In the genomic region with DNA sequence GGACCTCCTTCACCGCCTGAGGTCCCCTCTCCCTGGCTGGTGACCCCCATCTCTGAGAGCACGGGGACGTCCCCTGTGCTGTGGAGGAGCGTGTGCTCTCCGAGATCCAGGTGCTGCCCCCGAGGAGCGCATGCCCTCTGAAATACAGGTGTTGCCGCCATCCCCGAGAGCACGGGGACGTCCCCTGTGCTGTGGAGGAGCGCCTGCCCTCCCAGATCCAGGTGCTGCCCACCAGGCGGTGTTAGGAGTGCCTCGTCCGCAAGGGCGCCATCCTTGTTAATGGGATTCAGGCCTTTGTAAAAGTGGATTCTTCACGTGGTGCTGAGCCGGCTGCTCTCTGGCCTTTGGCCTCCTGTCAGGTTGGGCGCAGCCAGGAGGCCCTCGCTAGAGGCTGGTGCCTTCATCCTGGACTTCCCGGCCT, we compare ENCODE assay signal across 8 cellular contexts.
DNase-seq lines count a peak whose midpoint lies in the region; ATAC-seq and TF ChIP-seq lines count a peak whose summit lies in the region.
"Had no signal": no experiment of that assay in that cellular context is flagged by ENCODE, and none has a peak within 500 bp of the region (broad histone marks: within the 10 kb centered on the region; RNA-seq: fewer than 3 reads in every experiment).

No MANE protein-coding gene starts in this region.

- no peak for TF ChIP-seq CTCF in coronary artery (IDR thresholded peaks at IDR 0.05)

- DNase-seq in coronary artery (ENCODE audit: low spot score) (no peak), MV-4-11 (lab: John Stamatoyannopoulos, UW) (no peak), NCI-H2196 (lab: John Stamatoyannopoulos, UW; ENCODE audit: unreplicated experiment) (no peak), NK-92 (lab: John Stamatoyannopoulos, UW; ENCODE audit: unreplicated experiment) (no peak)

- ATAC-seq in GM19452 (IDR thresholded peaks at IDR 0.05; ENCODE audit: unreplicated experiment), result peak; percentile 23
- ATAC-seq in HG03097 (IDR thresholded peaks at IDR 0.05; ENCODE audit: low FRiP score, unreplicated experiment), result peak; percentile 27

- H3K36me3 ChIP-seq in rectal smooth muscle tissue (ENCODE audit: control insufficient read depth, insufficient read depth, low read length), result peaks cover 5% of the 10 kb centered on the region

- peak overlapping the region; percentile 1 for H3K9ac ChIP-seq in rectal smooth muscle tissue (ENCODE audit: low read length)
- H3K9ac ChIP-seq: parathyroid adenoma had no signal

- H3K27ac ChIP-seq in coronary artery, result no peak overlapping the region
- H3K27ac ChIP-seq in rectal smooth muscle tissue (ENCODE audit: low read depth, low read length), result no peak overlapping the region
- H3K27ac ChIP-seq: parathyroid adenoma had no signal

- H3K4me3 ChIP-seq in coronary artery, result peak overlapping the region; percentile 63
- peak overlapping the region; percentile 49 for H3K4me3 ChIP-seq in rectal smooth muscle tissue (ENCODE audit: low read length)

- no peaks in the 10 kb centered on the region for H3K27me3 ChIP-seq in rectal smooth muscle tissue (ENCODE audit: control insufficient read depth, insufficient read depth, low read length)

- no peaks in the 10 kb centered on the region for H3K4me1 ChIP-seq in rectal smooth muscle tissue (ENCODE audit: control insufficient read depth, insufficient read depth, low read length)
- H3K4me1 ChIP-seq: parathyroid adenoma had no signal
